8 cellular contexts compared by ENCODE assay signal in genomic region chr3:190862209-190863118, GRCh38. TPM values are rescaled to one million over a fixed set of nuclear protein-coding genes. Genes with fewer than 3 reads are reported as not detected.
DNase-seq lines count a peak whose midpoint lies in the region; ATAC-seq, FAIRE-seq and TF ChIP-seq lines count a peak whose summit lies in the region.

Gene GMNC (minus strand): TSS chr3:190862694. CDS start chr3:190862615, 79 bp downstream.

- no peak within 1 kb of the TSS for H3K27ac ChIP-seq in K562 (ENCODE audit: extremely low read depth, low read depth, low read length)

- no peaks in the 10 kb centered on the region for H4K20me1 ChIP-seq in K562 (replicated peaks; ENCODE audit: control insufficient read depth, insufficient read depth, low read length)

- 2% methylated on average over 30 of the region's 58 CpGs for WGBS in K562 (ENCODE audit: insufficient coverage, low coverage, missing lambda C conversion rate)

- FAIRE-seq in K562 (lab: Jason Lieb, UNC) = no peak

- H3K36me3 ChIP-seq in K562 (ENCODE audit: control insufficient read depth, insufficient read depth, low read length) = no peaks in the 10 kb centered on the region

- H2AFZ ChIP-seq in K562 (ENCODE audit: low read depth, low read length) = no peak within 1 kb of the TSS

- H3K4me1 ChIP-seq in K562 (replicated peaks in 1 of 2; ENCODE audit: control insufficient read depth in 2 of 2, insufficient read depth in 2 of 2, low read length in 2 of 2) = no peaks in the 10 kb centered on the region

- in situ Hi-C loops in K562 (cut with MboI) = no loop called here

- TF ChIP-seq POLR2A in K562 (conservative IDR thresholded peaks at IDR 0.05) = no peak

- H3K79me2 ChIP-seq in K562 (ENCODE audit: control insufficient read depth, insufficient read depth, low read length) = no peaks in the 10 kb centered on the region

- H3K9me1 ChIP-seq in K562 (ENCODE audit: control insufficient read depth, insufficient read depth, low read length) = no peaks in the 10 kb centered on the region

- H3K9me3 ChIP-seq in K562 (replicated peaks; ENCODE audit: control insufficient read depth, insufficient read depth, low read depth, low read length) = no peaks in the 10 kb centered on the region

- H3K4me2 ChIP-seq in K562 (ENCODE audit: insufficient read depth, low read length) = no peak within 1 kb of the TSS

- CTCF ChIA-PET in K562 (lab: Yijun Ruan, JAX; ENCODE audit: low intra/inter-chr PET ratio) = no interaction called here

- no peak for TF ChIP-seq CTCF in AG09309 (IDR thresholded peaks at IDR 0.05; ENCODE audit: control insufficient read depth, insufficient read depth, low read depth, low read length, missing control alignments)
- no peak for TF ChIP-seq CTCF in K562 (IDR thresholded peaks at IDR 0.05 in 2 of 3, conservative IDR thresholded peaks at IDR 0.05 in 1 of 3; ENCODE audit: insufficient read depth in 2 of 3, low read depth in 1 of 3, low read length in 3 of 3)

- POLR2A ChIA-PET in K562 (lab: Yijun Ruan, JAX) = no interaction called here

- H3K4me3 ChIP-seq in AG09309 (ENCODE audit: control insufficient read depth, low read depth, low read length) = peak within 1 kb of the TSS; percentile 54
- H3K4me3 ChIP-seq in K562 = no peak within 1 kb of the TSS

- no peak for TF ChIP-seq RAD21 in K562 (CRISPR knock-in tag; conservative IDR thresholded peaks at IDR 0.05 in 1 of 2, IDR thresholded peaks at IDR 0.05 in 1 of 2)

- H3K9ac ChIP-seq in K562 (ENCODE audit: insufficient read depth in 1 of 2, low read depth in 2 of 2, low read length in 2 of 2) = no peak within 1 kb of the TSS

- no peaks in the 10 kb centered on the region for H3K27me3 ChIP-seq in K562 (ENCODE audit: control insufficient read depth in 2 of 2, insufficient read depth in 2 of 2, low read length in 2 of 2)

- peak; percentile 66 for ATAC-seq in GM18870 (IDR thresholded peaks at IDR 0.05; ENCODE audit: unreplicated experiment)
- ATAC-seq in HG03095 (IDR thresholded peaks at IDR 0.05; ENCODE audit: unreplicated experiment) = peak; percentile 69
- peak; percentile 49; the same call in 2 of the 3 replicates for ATAC-seq in K562

- no peak for DNase-seq in AG09309 (ENCODE audit: low read depth)
- DNase-seq in RPMI7951 (ENCODE audit: low read depth) = peak; percentile 71
- peak in 1 of 4 experiments; percentile 2 for DNase-seq in K562 (ENCODE audit: extremely low read depth in 1 of 4, low spot score in 3 of 4)
- peak; percentile 57 to 69 for DNase-seq in hippocampal formation (lab: John Stamatoyannopoulos, UW)
- DNase-seq in pulmonary artery endothelial cell (ENCODE audit: low read depth, low spot score) = peak; percentile 13
- no peak for DNase-seq in NCI-H1694 treated with DMSO at 0.1 percent for 48 hours (lab: John Stamatoyannopoulos, UW)

- no TSS peak for BruUV-seq in K562 (replicated peaks; lab: Mats Ljungman, UMichigan)

- intact Hi-C loops in K562 (cut with micrococcal nuclease) = no loop called here

- no peak for TF ChIP-seq EP300 in K562 (IDR thresholded peaks at IDR 0.05; ENCODE audit: low read length)

TF ChIP-seq in K562, 482 proteins besides CTCF, POLR2A, EP300 and RAD21:
- TF ChIP-seq ZNF398 (CRISPR knock-in tag; IDR thresholded peaks at IDR 0.05) (no peak), TAF15 (IDR thresholded peaks at IDR 0.05; ENCODE audit: low read depth, low read length) (no peak), HOXB6 (CRISPR knock-in tag; IDR thresholded peaks at IDR 0.05; ENCODE audit: borderline replicate concordance) (no peak), CCNT2 (IDR thresholded peaks at IDR 0.05; ENCODE audit: borderline replicate concordance, extremely low read depth, insufficient read length, low read depth, low read length) (no peak), TCFL5 (CRISPR knock-in tag; conservative IDR thresholded peaks at IDR 0.05) (no peak), HMBOX1 (IDR thresholded peaks at IDR 0.05) (no peak), SMAD1 (IDR thresholded peaks at IDR 0.05; ENCODE audit: low read depth, low read length, partially characterized antibody) (no peak), HNRNPK (IDR thresholded peaks at IDR 0.05; ENCODE audit: low read depth, low read length, poor library complexity, severe bottlenecking) (no peak), CEBPB (tag; IDR thresholded peaks at IDR 0.05) (no peak), KHSRP (IDR thresholded peaks at IDR 0.05) (no peak), PURB (CRISPR knock-in tag; IDR thresholded peaks at IDR 0.05; ENCODE audit: low read depth) (no peak)
- TF ChIP-seq, protein P1, sequence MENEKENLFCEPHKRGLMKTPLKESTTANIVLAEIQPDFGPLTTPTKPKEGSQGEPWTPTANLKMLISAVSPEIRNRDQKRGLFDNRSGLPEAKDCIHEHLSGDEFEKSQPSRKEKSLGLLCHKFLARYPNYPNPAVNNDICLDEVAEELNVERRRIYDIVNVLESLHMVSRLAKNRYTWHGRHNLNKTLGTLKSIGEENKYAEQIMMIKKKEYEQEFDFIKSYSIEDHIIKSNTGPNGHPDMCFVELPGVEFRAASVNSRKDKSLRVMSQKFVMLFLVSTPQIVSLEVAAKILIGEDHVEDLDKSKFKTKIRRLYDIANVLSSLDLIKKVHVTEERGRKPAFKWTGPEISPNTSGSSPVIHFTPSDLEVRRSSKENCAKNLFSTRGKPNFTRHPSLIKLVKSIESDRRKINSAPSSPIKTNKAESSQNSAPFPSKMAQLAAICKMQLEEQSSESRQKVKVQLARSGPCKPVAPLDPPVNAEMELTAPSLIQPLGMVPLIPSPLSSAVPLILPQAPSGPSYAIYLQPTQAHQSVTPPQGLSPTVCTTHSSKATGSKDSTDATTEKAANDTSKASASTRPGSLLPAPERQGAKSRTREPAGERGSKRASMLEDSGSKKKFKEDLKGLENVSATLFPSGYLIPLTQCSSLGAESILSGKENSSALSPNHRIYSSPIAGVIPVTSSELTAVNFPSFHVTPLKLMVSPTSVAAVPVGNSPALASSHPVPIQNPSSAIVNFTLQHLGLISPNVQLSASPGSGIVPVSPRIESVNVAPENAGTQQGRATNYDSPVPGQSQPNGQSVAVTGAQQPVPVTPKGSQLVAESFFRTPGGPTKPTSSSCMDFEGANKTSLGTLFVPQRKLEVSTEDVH (IDR thresholded peaks at IDR 0.05; ENCODE audit: low read depth, partially characterized antibody) = no peak

RNA-seq across cellular contexts. Expression of gene GMNC, which starts in this region (rescaled TPM):
- total RNA-seq in RPMI7951 (2014; rRNA removed; shearing (Covaris generic)) = not detected in 2 replicates
- total RNA-seq in K562 (2011; cell fraction: chromatin; rRNA removed; ENCODE audit: low replicate concordance) = not detected in 2 replicates
- total RNA-seq in K562 (2011; cell fraction: nucleolus; rRNA removed) = not detected in 2 replicates
- not detected in 2 replicates for total RNA-seq in K562 (2011; cell fraction: nucleoplasm; rRNA removed)
- not detected in 2 replicates for total RNA-seq in K562 (2014; rRNA removed)
- not detected in 2 replicates for total RNA-seq in K562 (2014; rRNA removed; fragmentation: Illumina TruSeq; extraction: Trizol)
- not detected in 2 replicates for total RNA-seq in K562 (2015; rRNA removed; fragmentation: Illumina TruSeq; extraction: Trizol)
- total RNA-seq in K562 (2021) = not detected in 2 replicates
- polyA plus RNA-seq in K562 (2011; rRNA removed) = not detected in 2 replicates
- not detected in 2 replicates for polyA plus RNA-seq in K562 (2011; cell fraction: cytosol; rRNA removed)
- polyA plus RNA-seq in K562 (2011; cell fraction: nucleus; rRNA removed) = not detected in 2 replicates
- not detected in 2 replicates for polyA plus RNA-seq in K562 (2012)
- not detected in 2 replicates for polyA plus RNA-seq in K562 (2014; fragmentation: Illumina TruSeq; extraction: Trizol)
- polyA plus RNA-seq in K562 (2014; fragmentation: Nextera tagmentation; extraction: Ambion mirVana) = not detected
- polyA plus RNA-seq in K562 (2014; rRNA removed) = not detected in 2 replicates
- not detected in 2 replicates for polyA minus RNA-seq in K562 (2011; rRNA and poly(A)+ RNA removed)
- polyA minus RNA-seq in K562 (2011; cell fraction: cytosol; rRNA and poly(A)+ RNA removed) = not detected in 2 replicates
- not detected in 2 replicates for polyA minus RNA-seq in K562 (2011; cell fraction: nucleus; rRNA and poly(A)+ RNA removed)
- total RNA-seq in pulmonary artery endothelial cell = not detected in 2 replicates

Comparison
In these comparisons a context has a peak if more than half of its experiments do, and no peak if none do; other contexts are left out.
1. Peak in DNase-seq in RPMI7951; RNA of the gene not detected or under 1 TPM.
2. Peak in ATAC-seq in K562; RNA of the gene not detected or under 1 TPM.
3. Peak in DNase-seq in pulmonary artery endothelial cell; RNA of the gene not detected or under 1 TPM.
4. DNase-seq: peak in hippocampal formation (2 of 2); none in AG09309 (single experiment) and NCI-H1694 treated with DMSO at 0.1 percent for 48 hours (single experiment).
5. Peak in every context shown above with its lines, with median percentiles within 50 percentile points of each other: ATAC-seq.